2 cellular contexts compared by ENCODE assay signal in genomic region chr16:11251525-11252481, GRCh38.
TF ChIP-seq lines count a peak whose summit lies in the region.

No MANE protein-coding gene starts in this region.

TF ChIP-seq in WTC11, 78 proteins besides CTCF, POLR2A, EP300 and RAD21:
- peak; percentile 47; the same call in 1 of the 2 replicates for TF ChIP-seq ZNF121 (CRISPR knock-in tag; IDR thresholded peaks at IDR 0.05)
- no peak for TF ChIP-seq ZNF219 (CRISPR knock-in tag; IDR thresholded peaks at IDR 0.05; ENCODE audit: borderline replicate concordance)
- TF ChIP-seq ARID4B (CRISPR knock-in tag; IDR thresholded peaks at IDR 0.05; ENCODE audit: borderline replicate concordance), result 0 out of 2 replicates have a peak, but pooled peaks have one; percentile 24
- peak; percentile 12; the same call in 1 of the 2 replicates for TF ChIP-seq PRRX2 (CRISPR knock-in tag; IDR thresholded peaks at IDR 0.05)

TF ChIP-seq in GM12878, 131 proteins besides CTCF, POLR2A, EP300 and RAD21 (continues in another document):
- TF ChIP-seq ZZZ3 (IDR thresholded peaks at IDR 0.05; ENCODE audit: control insufficient read depth, insufficient read length, low read depth) (no peak), DPF2 (IDR thresholded peaks at IDR 0.05) (peak; percentile 71), ASH2L (IDR thresholded peaks at IDR 0.05; ENCODE audit: borderline replicate concordance, low read depth) (no peak), FOXK2 (IDR thresholded peaks at IDR 0.05) (0 out of 2 replicates have a peak, but pooled peaks have one; percentile 25), ETV6 (conservative IDR thresholded peaks at IDR 0.05 in 1 of 2, IDR thresholded peaks at IDR 0.05 in 1 of 2; ENCODE audit: borderline replicate concordance in 1 of 2, low read depth in 1 of 2) (no peak), NRF1 (conservative IDR thresholded peaks at IDR 0.05; ENCODE audit: low read depth, low read length) (no peak), ZNF274 (IDR thresholded peaks at IDR 0.05; ENCODE audit: insufficient read depth, insufficient read length) (no peak), NR2F1 (conservative IDR thresholded peaks at IDR 0.05) (no peak), MAX (IDR thresholded peaks at IDR 0.05; ENCODE audit: low read depth, low read length) (peak; percentile 47; the same call in 1 of the 2 replicates), POLR2AphosphoS2 (IDR thresholded peaks at IDR 0.05; ENCODE audit: low read depth, low read length) (peak; percentile 74; the same call in 1 of the 2 replicates), IKZF2 (IDR thresholded peaks at IDR 0.05) (peak; percentile 79 to 87), RELA (IDR thresholded peaks at IDR 0.05; ENCODE audit: borderline replicate concordance, partially characterized antibody) (no peak), ATF2 (IDR thresholded peaks at IDR 0.05; ENCODE audit: low read length) (no peak), ZBTB4 (CRISPR knock-in tag; IDR thresholded peaks at IDR 0.05) (no peak), EED (IDR thresholded peaks at IDR 0.05; ENCODE audit: low read depth) (peak; percentile 69; the same call in 1 of the 2 replicates), MTA2 (IDR thresholded peaks at IDR 0.05; ENCODE audit: low read depth) (peak; percentile 72; the same call in 1 of the 2 replicates), PAX5 (IDR thresholded peaks at IDR 0.05; ENCODE audit: borderline replicate concordance, low read depth, low read length) (peak; percentile 53; the same call in 1 of the 2 replicates), IRF4 (IDR thresholded peaks at IDR 0.05; ENCODE audit: low read depth, low read length) (no peak), JUNB (IDR thresholded peaks at IDR 0.05) (peak; percentile 50; the same call in 1 of the 2 replicates), POU2F2 (IDR thresholded peaks at IDR 0.05; ENCODE audit: borderline replicate concordance, low read depth, low read length) (peak; percentile 23; the same call in 2 of the 3 replicates), CHD2 (IDR thresholded peaks at IDR 0.05; ENCODE audit: borderline replicate concordance, low read depth, low read length) (peak; percentile 67; the same call in 1 of the 2 replicates), ZNF217 (IDR thresholded peaks at IDR 0.05) (no peak; the same call in 1 of the 2 replicates), MYB (IDR thresholded peaks at IDR 0.05; ENCODE audit: borderline replicate concordance, low read depth, low read length) (no peak), ZNF384 (IDR thresholded peaks at IDR 0.05; ENCODE audit: borderline replicate concordance, low read depth, low read length) (no peak; the same call in 1 of the 2 replicates), FOXM1 (IDR thresholded peaks at IDR 0.05; ENCODE audit: low read depth, low read length) (no peak), SREBF1 (IDR thresholded peaks at IDR 0.05; ENCODE audit: low read length) (no peak), ZBTB33 (IDR thresholded peaks at IDR 0.05) (no peak), E4F1 (IDR thresholded peaks at IDR 0.05; ENCODE audit: borderline replicate concordance, partially characterized antibody) (no peak), HCFC1 (IDR thresholded peaks at IDR 0.05; ENCODE audit: low read length) (no peak), CBX3 (IDR thresholded peaks at IDR 0.05; ENCODE audit: borderline replicate concordance, low read depth) (no peak), RFX5 (IDR thresholded peaks at IDR 0.05; ENCODE audit: low read depth, low read length) (no peak), ZNF622 (IDR thresholded peaks at IDR 0.05) (no peak), MEF2A (IDR thresholded peaks at IDR 0.05; ENCODE audit: insufficient read depth, low read depth, low read length) (no peak), BHLHE40 (IDR thresholded peaks at IDR 0.05; ENCODE audit: borderline replicate concordance in 1 of 2, low read depth in 2 of 2, low read length in 1 of 2) (peak; percentile 56 to 61; a peak in 3 of 4 replicates), FOS (IDR thresholded peaks at IDR 0.05; ENCODE audit: borderline replicate concordance, extremely low read depth, insufficient read length) (no peak), ATF3 (IDR thresholded peaks at IDR 0.05; ENCODE audit: borderline replicate concordance, extremely low read depth, low read depth, low read length) (no peak)
- TF ChIP-seq, protein P1, sequence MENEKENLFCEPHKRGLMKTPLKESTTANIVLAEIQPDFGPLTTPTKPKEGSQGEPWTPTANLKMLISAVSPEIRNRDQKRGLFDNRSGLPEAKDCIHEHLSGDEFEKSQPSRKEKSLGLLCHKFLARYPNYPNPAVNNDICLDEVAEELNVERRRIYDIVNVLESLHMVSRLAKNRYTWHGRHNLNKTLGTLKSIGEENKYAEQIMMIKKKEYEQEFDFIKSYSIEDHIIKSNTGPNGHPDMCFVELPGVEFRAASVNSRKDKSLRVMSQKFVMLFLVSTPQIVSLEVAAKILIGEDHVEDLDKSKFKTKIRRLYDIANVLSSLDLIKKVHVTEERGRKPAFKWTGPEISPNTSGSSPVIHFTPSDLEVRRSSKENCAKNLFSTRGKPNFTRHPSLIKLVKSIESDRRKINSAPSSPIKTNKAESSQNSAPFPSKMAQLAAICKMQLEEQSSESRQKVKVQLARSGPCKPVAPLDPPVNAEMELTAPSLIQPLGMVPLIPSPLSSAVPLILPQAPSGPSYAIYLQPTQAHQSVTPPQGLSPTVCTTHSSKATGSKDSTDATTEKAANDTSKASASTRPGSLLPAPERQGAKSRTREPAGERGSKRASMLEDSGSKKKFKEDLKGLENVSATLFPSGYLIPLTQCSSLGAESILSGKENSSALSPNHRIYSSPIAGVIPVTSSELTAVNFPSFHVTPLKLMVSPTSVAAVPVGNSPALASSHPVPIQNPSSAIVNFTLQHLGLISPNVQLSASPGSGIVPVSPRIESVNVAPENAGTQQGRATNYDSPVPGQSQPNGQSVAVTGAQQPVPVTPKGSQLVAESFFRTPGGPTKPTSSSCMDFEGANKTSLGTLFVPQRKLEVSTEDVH (IDR thresholded peaks at IDR 0.05; ENCODE audit: low read depth, partially characterized antibody), result peak; percentile 54
- TF ChIP-seq, protein P2, sequence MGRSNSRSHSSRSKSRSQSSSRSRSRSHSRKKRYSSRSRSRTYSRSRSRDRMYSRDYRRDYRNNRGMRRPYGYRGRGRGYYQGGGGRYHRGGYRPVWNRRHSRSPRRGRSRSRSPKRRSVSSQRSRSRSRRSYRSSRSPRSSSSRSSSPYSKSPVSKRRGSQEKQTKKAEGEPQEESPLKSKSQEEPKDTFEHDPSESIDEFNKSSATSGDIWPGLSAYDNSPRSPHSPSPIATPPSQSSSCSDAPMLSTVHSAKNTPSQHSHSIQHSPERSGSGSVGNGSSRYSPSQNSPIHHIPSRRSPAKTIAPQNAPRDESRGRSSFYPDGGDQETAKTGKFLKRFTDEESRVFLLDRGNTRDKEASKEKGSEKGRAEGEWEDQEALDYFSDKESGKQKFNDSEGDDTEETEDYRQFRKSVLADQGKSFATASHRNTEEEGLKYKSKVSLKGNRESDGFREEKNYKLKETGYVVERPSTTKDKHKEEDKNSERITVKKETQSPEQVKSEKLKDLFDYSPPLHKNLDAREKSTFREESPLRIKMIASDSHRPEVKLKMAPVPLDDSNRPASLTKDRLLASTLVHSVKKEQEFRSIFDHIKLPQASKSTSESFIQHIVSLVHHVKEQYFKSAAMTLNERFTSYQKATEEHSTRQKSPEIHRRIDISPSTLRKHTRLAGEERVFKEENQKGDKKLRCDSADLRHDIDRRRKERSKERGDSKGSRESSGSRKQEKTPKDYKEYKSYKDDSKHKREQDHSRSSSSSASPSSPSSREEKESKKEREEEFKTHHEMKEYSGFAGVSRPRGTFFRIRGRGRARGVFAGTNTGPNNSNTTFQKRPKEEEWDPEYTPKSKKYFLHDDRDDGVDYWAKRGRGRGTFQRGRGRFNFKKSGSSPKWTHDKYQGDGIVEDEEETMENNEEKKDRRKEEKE (IDR thresholded peaks at IDR 0.05), result no peak
- TF ChIP-seq, protein P3, sequence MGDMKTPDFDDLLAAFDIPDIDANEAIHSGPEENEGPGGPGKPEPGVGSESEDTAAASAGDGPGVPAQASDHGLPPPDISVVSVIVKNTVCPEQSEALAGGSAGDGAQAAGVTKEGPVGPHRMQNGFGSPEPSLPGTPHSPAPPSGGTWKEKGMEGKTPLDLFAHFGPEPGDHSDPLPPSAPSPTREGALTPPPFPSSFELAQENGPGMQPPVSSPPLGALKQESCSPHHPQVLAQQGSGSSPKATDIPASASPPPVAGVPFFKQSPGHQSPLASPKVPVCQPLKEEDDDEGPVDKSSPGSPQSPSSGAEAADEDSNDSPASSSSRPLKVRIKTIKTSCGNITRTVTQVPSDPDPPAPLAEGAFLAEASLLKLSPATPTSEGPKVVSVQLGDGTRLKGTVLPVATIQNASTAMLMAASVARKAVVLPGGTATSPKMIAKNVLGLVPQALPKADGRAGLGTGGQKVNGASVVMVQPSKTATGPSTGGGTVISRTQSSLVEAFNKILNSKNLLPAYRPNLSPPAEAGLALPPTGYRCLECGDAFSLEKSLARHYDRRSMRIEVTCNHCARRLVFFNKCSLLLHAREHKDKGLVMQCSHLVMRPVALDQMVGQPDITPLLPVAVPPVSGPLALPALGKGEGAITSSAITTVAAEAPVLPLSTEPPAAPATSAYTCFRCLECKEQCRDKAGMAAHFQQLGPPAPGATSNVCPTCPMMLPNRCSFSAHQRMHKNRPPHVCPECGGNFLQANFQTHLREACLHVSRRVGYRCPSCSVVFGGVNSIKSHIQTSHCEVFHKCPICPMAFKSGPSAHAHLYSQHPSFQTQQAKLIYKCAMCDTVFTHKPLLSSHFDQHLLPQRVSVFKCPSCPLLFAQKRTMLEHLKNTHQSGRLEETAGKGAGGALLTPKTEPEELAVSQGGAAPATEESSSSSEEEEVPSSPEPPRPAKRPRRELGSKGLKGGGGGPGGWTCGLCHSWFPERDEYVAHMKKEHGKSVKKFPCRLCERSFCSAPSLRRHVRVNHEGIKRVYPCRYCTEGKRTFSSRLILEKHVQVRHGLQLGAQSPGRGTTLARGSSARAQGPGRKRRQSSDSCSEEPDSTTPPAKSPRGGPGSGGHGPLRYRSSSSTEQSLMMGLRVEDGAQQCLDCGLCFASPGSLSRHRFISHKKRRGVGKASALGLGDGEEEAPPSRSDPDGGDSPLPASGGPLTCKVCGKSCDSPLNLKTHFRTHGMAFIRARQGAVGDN (IDR thresholded peaks at IDR 0.05), result peak; percentile 72; the same call in 1 of the 2 replicates
